ENCODE assay signal across 37 cellular contexts in the genomic region with DNA sequence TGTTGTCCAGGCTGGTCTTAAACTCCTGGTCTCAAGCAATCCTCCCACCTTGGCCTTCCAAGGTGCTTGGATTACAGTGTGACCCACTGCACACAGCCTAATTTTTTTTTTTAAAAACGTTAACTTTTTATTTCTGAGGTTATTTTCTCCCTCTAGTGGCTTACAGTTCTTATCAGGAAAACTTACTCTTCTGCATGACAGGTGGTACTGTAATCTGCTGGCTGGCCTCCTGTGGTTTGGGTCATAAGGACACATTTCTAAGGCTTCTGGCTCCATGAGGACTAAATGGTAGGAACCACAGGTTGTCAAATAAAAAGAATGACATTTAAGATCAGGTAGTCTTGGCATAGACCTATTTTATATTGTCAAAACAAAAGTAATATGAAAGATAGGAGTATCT. TPM values are rescaled to one million over a fixed set of nuclear protein-coding genes. Genes with fewer than 3 reads are reported as not detected.
"Had no signal": no experiment of that assay in that cellular context is flagged by ENCODE, and none has a peak within 500 bp of the region (broad histone marks: within the 10 kb centered on the region; RNA-seq: fewer than 3 reads in every experiment).

No MANE protein-coding gene starts in this region.

- H3K4me2 ChIP-seq: hepatocyte had no signal

- H3K79me2 ChIP-seq: hepatocyte had no signal

- H3K4me1 Mint-ChIP-seq: endodermal cell; mesothelial cell of epicardium; nephron progenitor cell; stimulated activated effector memory CD8-positive, alpha-beta T cell treated with anti-CD3 and anti-CD28 coated beads, Interleukin-12 subunit alpha, Interleukin-12 subunit beta, amount 100 ng/mL, for 72 hours had no signal

- H3K9me3 ChIP-seq: gastrocnemius medialis, left lung, mucosa of descending colon, ovary, psoas muscle, sigmoid colon, stomach, thyroid gland, vagina had no signal

- H3K36me3 ChIP-seq: gastrocnemius medialis, left lung, ovary, sigmoid colon, stomach, thyroid gland, vagina had no signal

- H3K27ac Mint-ChIP-seq: dendritic cell treated with granulocyte-macrophage colony-stimulating factor and Interleukin-4, amounts not matched to agents 40 ng/mL and 50 ng/mL, for 4 days; endodermal cell; mesothelial cell of epicardium; naive thymus-derived CD4-positive, alpha-beta T cell; nephron progenitor cell; stimulated activated effector memory CD8-positive, alpha-beta T cell treated with anti-CD3 and anti-CD28 coated beads, Interleukin-12 subunit alpha, Interleukin-12 subunit beta, amount 100 ng/mL, for 72 hours had no signal

- H3K27ac ChIP-seq: epithelial cell of prostate, gastrocnemius medialis, hepatocyte, left lung, ovary, psoas muscle, sigmoid colon, stomach, thyroid gland, vagina had no signal

- H3K36me3 Mint-ChIP-seq: mesothelial cell of epicardium; naive thymus-derived CD4-positive, alpha-beta T cell; stimulated activated effector memory CD8-positive, alpha-beta T cell treated with anti-CD3 and anti-CD28 coated beads, Interleukin-12 subunit alpha, Interleukin-12 subunit beta, amount 100 ng/mL, for 72 hours had no signal

- H3K9me3 Mint-ChIP-seq: dendritic cell treated with granulocyte-macrophage colony-stimulating factor and Interleukin-4, amounts not matched to agents 40 ng/mL and 50 ng/mL, for 4 days; mesothelial cell of epicardium; naive thymus-derived CD4-positive, alpha-beta T cell; stimulated activated effector memory CD8-positive, alpha-beta T cell treated with anti-CD3 and anti-CD28 coated beads, Interleukin-12 subunit alpha, Interleukin-12 subunit beta, amount 100 ng/mL, for 72 hours had no signal

- H3K27me3 ChIP-seq: gastrocnemius medialis, hepatocyte, left lung, ovary, sigmoid colon, stomach, thyroid gland, vagina had no signal

- H3K4me3 ChIP-seq: gastrocnemius medialis, hepatocyte, left lung, mucosa of descending colon, ovary, psoas muscle, sigmoid colon, stomach, thyroid gland, vagina had no signal

- ATAC-seq: esophagus mucosa; gastrocnemius medialis; left cardiac atrium; left lung; mucosa of descending colon; naive thymus-derived CD4-positive, alpha-beta T cell; psoas muscle; right cardiac atrium; stimulated activated effector memory CD8-positive, alpha-beta T cell treated with anti-CD3 and anti-CD28 coated beads, Interleukin-12 subunit alpha, Interleukin-12 subunit beta, amount 100 ng/mL, for 72 hours had no signal

- DNase-seq: effector CD8-positive, alpha-beta T cell; endodermal cell; foreskin fibroblast; gastrocnemius medialis; head of caudate nucleus; kidney; left cardiac atrium; left lung; mesenchymal stem cell; mucosa of descending colon; naive thymus-derived CD4-positive, alpha-beta T cell; nephron progenitor cell; nucleus accumbens; ovary; posterior cingulate gyrus; psoas muscle; right cardiac atrium; sigmoid colon; stimulated activated CD4-positive, alpha-beta T cell treated with anti-CD3 and anti-CD28 coated beads, Interleukin-2, amount 100 ng/mL, for 24 hours; stimulated activated CD4-positive, alpha-beta T cell treated with anti-CD3 and anti-CD28 coated beads, Interleukin-4, amount 100 ng/mL, for 24 hours; stimulated activated naive CD4-positive, alpha-beta T cell treated with Interleukin-2 at 50 U/mL for 16 hours; stomach; thyroid gland; trophoblast cell had no signal

- H2AFZ ChIP-seq: hepatocyte had no signal

- H3K27me3 Mint-ChIP-seq: dendritic cell treated with granulocyte-macrophage colony-stimulating factor and Interleukin-4, amounts not matched to agents 40 ng/mL and 50 ng/mL, for 4 days had no signal

- H3K4me1 ChIP-seq: gastrocnemius medialis, left lung, psoas muscle, sigmoid colon, stomach, thyroid gland, vagina had no signal

- H3K4me3 Mint-ChIP-seq: dendritic cell treated with granulocyte-macrophage colony-stimulating factor and Interleukin-4, amounts not matched to agents 40 ng/mL and 50 ng/mL, for 4 days; endodermal cell; mesothelial cell of epicardium; naive thymus-derived CD4-positive, alpha-beta T cell; nephron progenitor cell; stimulated activated effector memory CD8-positive, alpha-beta T cell treated with anti-CD3 and anti-CD28 coated beads, Interleukin-12 subunit alpha, Interleukin-12 subunit beta, amount 100 ng/mL, for 72 hours had no signal

RNA-seq across cellular contexts. Expression of gene NCKAP1L, which starts 7.7 kb away (rescaled TPM):
- total RNA-seq: glomerular endothelial cell, lung microvascular endothelial cell, renal cortical epithelial cell had no signal

RNA-seq across cellular contexts. Expression of gene GTSF1, which starts 16.5 kb away (rescaled TPM):
- total RNA-seq: endodermal cell, esophagus mucosa, gastrocnemius medialis, glomerular endothelial cell, hepatocyte, lower leg skin, lung microvascular endothelial cell, mesothelial cell of epicardium, mucosa of descending colon, sigmoid colon, skeletal muscle tissue, stomach, temporal lobe had no signal

RNA-seq across cellular contexts. Expression of gene PDE1B, which starts 59.5 kb away (rescaled TPM):
- total RNA-seq: glomerular endothelial cell, lung microvascular endothelial cell had no signal
